In the genomic region with DNA sequence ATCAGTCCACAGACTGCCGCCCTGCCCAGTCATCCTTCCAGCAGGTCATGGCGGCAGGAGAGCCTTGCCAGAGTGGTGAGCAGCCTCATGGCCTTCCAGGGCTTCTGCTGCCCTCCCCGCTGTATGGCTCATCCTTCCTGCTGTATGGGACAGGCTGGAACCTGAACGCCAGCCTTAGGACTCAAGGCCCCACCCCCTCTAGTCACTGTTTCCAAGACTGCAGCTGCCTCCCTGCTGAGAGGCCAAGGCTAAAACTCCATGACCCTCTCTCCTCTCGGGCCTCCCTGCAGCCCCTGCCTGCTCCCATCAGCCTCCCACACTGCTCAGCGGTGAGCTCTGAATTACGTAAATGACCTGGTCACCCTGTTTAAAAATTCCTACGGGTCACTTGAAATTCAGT, we compare ENCODE assay signal across 1 cellular context.
TF ChIP-seq lines count a peak whose summit lies in the region.

No MANE protein-coding gene starts in this region.

TF ChIP-seq in GM23338, 12 proteins besides CTCF, POLR2A, EP300 and RAD21 (continued from another document):
- TF ChIP-seq, protein P1, sequence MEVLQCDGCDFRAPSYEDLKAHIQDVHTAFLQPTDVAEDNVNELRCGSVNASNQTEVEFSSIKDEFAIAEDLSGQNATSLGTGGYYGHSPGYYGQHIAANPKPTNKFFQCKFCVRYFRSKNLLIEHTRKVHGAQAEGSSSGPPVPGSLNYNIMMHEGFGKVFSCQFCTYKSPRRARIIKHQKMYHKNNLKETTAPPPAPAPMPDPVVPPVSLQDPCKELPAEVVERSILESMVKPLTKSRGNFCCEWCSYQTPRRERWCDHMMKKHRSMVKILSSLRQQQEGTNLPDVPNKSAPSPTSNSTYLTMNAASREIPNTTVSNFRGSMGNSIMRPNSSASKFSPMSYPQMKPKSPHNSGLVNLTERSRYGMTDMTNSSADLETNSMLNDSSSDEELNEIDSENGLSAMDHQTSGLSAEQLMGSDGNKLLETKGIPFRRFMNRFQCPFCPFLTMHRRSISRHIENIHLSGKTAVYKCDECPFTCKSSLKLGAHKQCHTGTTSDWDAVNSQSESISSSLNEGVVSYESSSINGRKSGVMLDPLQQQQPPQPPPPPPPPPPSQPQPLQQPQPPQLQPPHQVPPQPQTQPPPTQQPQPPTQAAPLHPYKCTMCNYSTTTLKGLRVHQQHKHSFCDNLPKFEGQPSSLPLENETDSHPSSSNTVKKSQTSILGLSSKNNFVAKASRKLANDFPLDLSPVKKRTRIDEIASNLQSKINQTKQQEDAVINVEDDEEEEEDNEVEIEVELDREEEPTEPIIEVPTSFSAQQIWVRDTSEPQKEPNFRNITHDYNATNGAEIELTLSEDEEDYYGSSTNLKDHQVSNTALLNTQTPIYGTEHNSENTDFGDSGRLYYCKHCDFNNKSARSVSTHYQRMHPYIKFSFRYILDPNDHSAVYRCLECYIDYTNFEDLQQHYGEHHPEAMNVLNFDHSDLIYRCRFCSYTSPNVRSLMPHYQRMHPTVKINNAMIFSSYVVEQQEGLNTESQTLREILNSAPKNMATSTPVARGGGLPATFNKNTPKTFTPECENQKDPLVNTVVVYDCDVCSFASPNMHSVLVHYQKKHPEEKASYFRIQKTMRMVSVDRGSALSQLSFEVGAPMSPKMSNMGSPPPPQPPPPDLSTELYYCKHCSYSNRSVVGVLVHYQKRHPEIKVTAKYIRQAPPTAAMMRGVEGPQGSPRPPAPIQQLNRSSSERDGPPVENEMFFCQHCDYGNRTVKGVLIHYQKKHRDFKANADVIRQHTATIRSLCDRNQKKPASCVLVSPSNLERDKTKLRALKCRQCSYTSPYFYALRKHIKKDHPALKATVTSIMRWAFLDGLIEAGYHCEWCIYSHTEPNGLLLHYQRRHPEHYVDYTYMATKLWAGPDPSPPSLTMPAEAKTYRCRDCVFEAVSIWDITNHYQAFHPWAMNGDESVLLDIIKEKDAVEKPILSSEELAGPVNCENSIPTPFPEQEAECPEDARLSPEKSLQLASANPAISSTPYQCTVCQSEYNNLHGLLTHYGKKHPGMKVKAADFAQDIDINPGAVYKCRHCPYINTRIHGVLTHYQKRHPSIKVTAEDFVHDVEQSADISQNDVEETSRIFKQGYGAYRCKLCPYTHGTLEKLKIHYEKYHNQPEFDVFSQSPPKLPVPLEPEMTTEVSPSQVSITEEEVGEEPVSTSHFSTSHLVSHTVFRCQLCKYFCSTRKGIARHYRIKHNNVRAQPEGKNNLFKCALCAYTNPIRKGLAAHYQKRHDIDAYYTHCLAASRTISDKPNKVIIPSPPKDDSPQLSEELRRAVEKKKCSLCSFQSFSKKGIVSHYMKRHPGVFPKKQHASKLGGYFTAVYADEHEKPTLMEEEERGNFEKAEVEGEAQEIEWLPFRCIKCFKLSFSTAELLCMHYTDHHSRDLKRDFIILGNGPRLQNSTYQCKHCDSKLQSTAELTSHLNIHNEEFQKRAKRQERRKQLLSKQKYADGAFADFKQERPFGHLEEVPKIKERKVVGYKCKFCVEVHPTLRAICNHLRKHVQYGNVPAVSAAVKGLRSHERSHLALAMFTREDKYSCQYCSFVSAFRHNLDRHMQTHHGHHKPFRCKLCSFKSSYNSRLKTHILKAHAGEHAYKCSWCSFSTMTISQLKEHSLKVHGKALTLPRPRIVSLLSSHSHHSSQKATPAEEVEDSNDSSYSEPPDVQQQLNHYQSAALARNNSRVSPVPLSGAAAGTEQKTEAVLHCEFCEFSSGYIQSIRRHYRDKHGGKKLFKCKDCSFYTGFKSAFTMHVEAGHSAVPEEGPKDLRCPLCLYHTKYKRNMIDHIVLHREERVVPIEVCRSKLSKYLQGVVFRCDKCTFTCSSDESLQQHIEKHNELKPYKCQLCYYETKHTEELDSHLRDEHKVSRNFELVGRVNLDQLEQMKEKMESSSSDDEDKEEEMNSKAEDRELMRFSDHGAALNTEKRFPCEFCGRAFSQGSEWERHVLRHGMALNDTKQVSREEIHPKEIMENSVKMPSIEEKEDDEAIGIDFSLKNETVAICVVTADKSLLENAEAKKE (CRISPR knock-in tag; IDR thresholded peaks at IDR 0.05): no peak
- TF ChIP-seq STAT1 (IDR thresholded peaks at IDR 0.05; ENCODE audit: unreplicated experiment): no peak
- no peak for TF ChIP-seq ZNF114 (CRISPR knock-in tag; IDR thresholded peaks at IDR 0.05)
- TF ChIP-seq JUNB (IDR thresholded peaks at IDR 0.05; ENCODE audit: unreplicated experiment): no peak
- TF ChIP-seq POLR2AphosphoS5 (IDR thresholded peaks at IDR 0.05; ENCODE audit: low read depth): no peak
- TF ChIP-seq EZH2phosphoT487 (IDR thresholded peaks at IDR 0.05; ENCODE audit: unreplicated experiment): no peak
TF ChIP-seq in GM23338: peak in this region for 0.
